In genomic region chr17:6853764-6854442, GRCh38 we compare ENCODE assay signal across 8 cellular contexts. TPM values are rescaled to one million over a fixed set of nuclear protein-coding genes. Genes with fewer than 3 reads are reported as not detected.
A peak's percentile ranks its signal among the peaks of the same experiment; 100 is the strongest.
DNase-seq lines count a peak whose midpoint lies in the region; ATAC-seq, FAIRE-seq and TF ChIP-seq lines count a peak whose summit lies in the region.

No MANE protein-coding gene starts in this region.

- 20% methylated on average over 2 of the region's 19 CpGs; no CpG with 5 or more reads in 1 of the 2 experiments for WGBS in IMR-90 (ENCODE audit: extremely low coverage in 2 of 2, insufficient read length in 1 of 2), 2 experiments
- WGBS in GM12878 (ENCODE audit: insufficient coverage, insufficient replicate concordance, low lambda C conversion rate, missing lambda C conversion rate) = 49% methylated on average over 19 of the region's 19 CpGs

- H3K9ac ChIP-seq in IMR-90 (ENCODE audit: low read depth, low read length) (no peak overlapping the region), GM12878 (ENCODE audit: control insufficient read depth, insufficient read depth, low read length) (0 out of 2 replicates have a peak overlapping the region, but pooled peaks have one; percentile 19)

- TF ChIP-seq POLR2A in IMR-90 (IDR thresholded peaks at IDR 0.05; ENCODE audit: low read depth, low read length) (no peak), GM12878 (IDR thresholded peaks at IDR 0.05; ENCODE audit: low read depth, low read length) (no peak), GM18505 (IDR thresholded peaks at IDR 0.05; ENCODE audit: borderline replicate concordance, extremely low read depth, insufficient read depth, insufficient read length) (no peak)

- no peak overlapping the region for H3K23ac ChIP-seq in IMR-90 (ENCODE audit: low read depth, low read length)

- ATAC-seq in CD4-positive, CD25-positive, alpha-beta regulatory T cell (ENCODE audit: low read depth in 2 of 2) = no peak
- no peak for ATAC-seq in IMR-90 (ENCODE audit: low read depth)
- peak; percentile 83 for ATAC-seq in GM12878
- ATAC-seq in naive thymus-derived CD4-positive, alpha-beta T cell = no peak
- ATAC-seq in GM18505 (IDR thresholded peaks at IDR 0.05; ENCODE audit: unreplicated experiment) = no peak

- peaks cover 2% of the 10 kb centered on the region for H3K4me1 ChIP-seq in CD4-positive, CD25-positive, alpha-beta regulatory T cell (ENCODE audit: control insufficient read depth, insufficient read depth, low read length, poor library complexity, severe bottlenecking)
- H3K4me1 ChIP-seq in IMR-90 (ENCODE audit: control insufficient read depth, insufficient read depth, low read length) = no peaks in the 10 kb centered on the region
- no peaks in the 10 kb centered on the region for H3K4me1 ChIP-seq in GM12878 (ENCODE audit: control insufficient read depth, insufficient read depth, low read length)
- H3K4me1 ChIP-seq in naive thymus-derived CD4-positive, alpha-beta T cell (ENCODE audit: control insufficient read depth in 2 of 2, insufficient read depth in 2 of 2, low read length in 2 of 2) = no peaks in the 10 kb centered on the region

- H3K27ac Mint-ChIP-seq in CD4-positive, CD25-positive, alpha-beta regulatory T cell = no peak overlapping the region
- H3K27ac Mint-ChIP-seq in naive thymus-derived CD4-positive, alpha-beta T cell = peak overlapping the region in 5 of 9 donors; percentile 3 to 75 (median 41)

- peak overlapping the region; percentile 42 for H2AK9ac ChIP-seq in IMR-90 (replicated peaks; ENCODE audit: low read depth, low read length, poor library complexity)

- TF ChIP-seq EP300 in GM12878 (IDR thresholded peaks at IDR 0.05; ENCODE audit: borderline replicate concordance in 1 of 2, control insufficient read depth in 1 of 2, low read depth in 2 of 2, low read length in 2 of 2) = no peak

- intact Hi-C loops in IMR-90 (cut with micrococcal nuclease) (no loop called here), GM12878 (cut with micrococcal nuclease; ENCODE audit: unreplicated experiment) (no loop called here)
- intact Hi-C loops in naive thymus-derived CD4-positive, alpha-beta T cell (cut with micrococcal nuclease) = no loop called here

- BruUV-seq in IMR-90 (replicated peaks; lab: Mats Ljungman, UMichigan) = no TSS peak
- BruUV-seq in GM12878 (replicated peaks; lab: Mats Ljungman, UMichigan) = no TSS peak

- peaks cover 2% of the 10 kb centered on the region; the same call in 1 of the 2 replicates for H3K79me2 ChIP-seq in GM12878 (ENCODE audit: control insufficient read depth, insufficient read depth, low read length)

- no peaks in the 10 kb centered on the region for H3K36me3 ChIP-seq in CD4-positive, CD25-positive, alpha-beta regulatory T cell (ENCODE audit: control insufficient read depth, insufficient read depth, low read length)
- H3K36me3 ChIP-seq in IMR-90 (ENCODE audit: control insufficient read depth, insufficient read depth, low read length) (no peaks in the 10 kb centered on the region), GM12878 (ENCODE audit: control insufficient read depth in 2 of 2, insufficient read depth in 2 of 2, low read length in 1 of 2) (no peaks in the 10 kb centered on the region)
- no peaks in the 10 kb centered on the region for H3K36me3 ChIP-seq in naive thymus-derived CD4-positive, alpha-beta T cell (ENCODE audit: control insufficient read depth in 2 of 3, insufficient read depth in 3 of 3, low read length in 3 of 3)

- no peak overlapping the region for H2BK120ac ChIP-seq in IMR-90 (ENCODE audit: low read depth, low read length)

- H4K20me1 ChIP-seq in IMR-90 (ENCODE audit: insufficient read depth, low read length) (no peaks in the 10 kb centered on the region), GM12878 (ENCODE audit: control insufficient read depth, insufficient read depth) (no peaks in the 10 kb centered on the region)

- H3K27me3 ChIP-seq in CD4-positive, CD25-positive, alpha-beta regulatory T cell (ENCODE audit: control insufficient read depth, insufficient read depth, low read length) = no peaks in the 10 kb centered on the region
- H3K27me3 ChIP-seq in IMR-90 (ENCODE audit: control insufficient read depth, insufficient read depth, low read length) = no peaks in the 10 kb centered on the region; the same call in none of the 2 replicates
- no peaks in the 10 kb centered on the region for H3K27me3 ChIP-seq in GM12878 (replicated peaks in 1 of 2; ENCODE audit: control insufficient read depth in 2 of 2, insufficient read depth in 2 of 2, low read length in 1 of 2)
- no peaks in the 10 kb centered on the region for H3K27me3 ChIP-seq in naive thymus-derived CD4-positive, alpha-beta T cell (ENCODE audit: control insufficient read depth in 2 of 2, insufficient read depth in 2 of 2, low read length in 2 of 2)

- no peak overlapping the region for H2AK5ac ChIP-seq in IMR-90 (ENCODE audit: low read depth, low read length)

- no peak overlapping the region for H4K91ac ChIP-seq in IMR-90 (ENCODE audit: insufficient read depth, low read depth, low read length)

- no peak for TF ChIP-seq RAD21 in IMR-90 (IDR thresholded peaks at IDR 0.05; ENCODE audit: low read length)
- no peak for TF ChIP-seq RAD21 in GM12878 (IDR thresholded peaks at IDR 0.05; ENCODE audit: insufficient read depth, low read depth, low read length)

- RAD21 ChIA-PET in GM12878 (lab: Charles Lee; ENCODE audit: unreplicated experiment) = interaction anchor here (1.2 to 2.0 kb wide), 3 partner anchors 10 to 150 kb away, joined by 4 to 13 read pairs (median 5); no protein-coding TSS in a partner anchor

- peak in 1 of 3 donors; percentile 19 for DNase-seq in CD4-positive, CD25-positive, alpha-beta regulatory T cell
- DNase-seq in IMR-90 = no peak
- DNase-seq in GM12878 (ENCODE audit: low read depth, low spot score) = no peak
- peak in 3 of 9 donors; percentile 1 to 30 (median 4) for DNase-seq in naive thymus-derived CD4-positive, alpha-beta T cell
- no peak for DNase-seq in NCI-H2171 (lab: John Stamatoyannopoulos, UW)
- DNase-seq in NCI-H510A (lab: John Stamatoyannopoulos, UW) = no peak
- DNase-seq in medulla oblongata (ENCODE audit: extremely low spot score) = no peak

- H4K5ac ChIP-seq in IMR-90 (ENCODE audit: low read depth, low read length) = no peak overlapping the region

- H2BK5ac ChIP-seq in IMR-90 (ENCODE audit: low read depth, low read length, poor library complexity, severe bottlenecking) = no peak overlapping the region

- in situ Hi-C loops in IMR-90 (cut with MboI; ENCODE audit: low sequenced_read_pairs) (no loop called here), GM12878 (cut with MboI) (no loop called here)

- H3K18ac ChIP-seq in IMR-90 (ENCODE audit: low read depth, low read length) = no peak overlapping the region

- peak overlapping the region in 3 of 4 donors; percentile 38 to 61 (median 40) for H3K4me3 Mint-ChIP-seq in CD4-positive, CD25-positive, alpha-beta regulatory T cell
- peak overlapping the region in 9 of 10 donors; percentile 49 to 78 (median 63) for H3K4me3 Mint-ChIP-seq in naive thymus-derived CD4-positive, alpha-beta T cell

- H2BK20ac ChIP-seq in IMR-90 (ENCODE audit: low read depth, low read length) = no peak overlapping the region

- peaks cover 0 to 1% (median 0%) of the 10 kb centered on the region in 7 donors for H3K9me3 Mint-ChIP-seq in CD4-positive, CD25-positive, alpha-beta regulatory T cell
- H3K9me3 Mint-ChIP-seq in naive thymus-derived CD4-positive, alpha-beta T cell = no peaks in the 10 kb centered on the region

- TF ChIP-seq CTCF in IMR-90 (conservative IDR thresholded peaks at IDR 0.05; ENCODE audit: low read depth, low read length) = no peak
- peak; percentile 14 to 36 (median 14); a peak in 2 of 6 replicates for TF ChIP-seq CTCF in GM12878 (IDR thresholded peaks at IDR 0.05 in 2 of 3, conservative IDR thresholded peaks at IDR 0.05 in 1 of 3; ENCODE audit: control insufficient read depth in 2 of 3, extremely low read depth in 1 of 3, insufficient read depth in 1 of 3, low read depth in 3 of 3, low read length in 3 of 3)

- SMC1A ChIA-PET in GM12878 (lab: Charles Lee; ENCODE audit: uncharacterized antibody, unreplicated experiment) = interaction anchor here (0.8 to 4.1 kb wide), 5 partner anchors 11 to 150 kb away, joined by 3 to 23 read pairs (median 3); no protein-coding TSS in a partner anchor

- H3K79me1 ChIP-seq in IMR-90 (ENCODE audit: low read depth in 1 of 2, low read length in 2 of 2) = no peaks in the 10 kb centered on the region

- no peaks in the 10 kb centered on the region for H3K9me3 ChIP-seq in CD4-positive, CD25-positive, alpha-beta regulatory T cell (ENCODE audit: control insufficient read depth in 2 of 2, low read length in 2 of 2)
- no peaks in the 10 kb centered on the region for H3K9me3 ChIP-seq in IMR-90 (ENCODE audit: control insufficient read depth, insufficient read depth, low read length)
- H3K9me3 ChIP-seq in GM12878 (replicated peaks; ENCODE audit: control insufficient read depth, insufficient read depth, low read length) = no peaks in the 10 kb centered on the region
- H3K9me3 ChIP-seq in naive thymus-derived CD4-positive, alpha-beta T cell (ENCODE audit: control insufficient read depth in 2 of 3, low read length in 3 of 3) = no peaks in the 10 kb centered on the region

- H3K9me1 ChIP-seq in IMR-90 (ENCODE audit: insufficient read depth, low read length) = no peaks in the 10 kb centered on the region

- H3K27ac ChIP-seq in CD4-positive, CD25-positive, alpha-beta regulatory T cell (ENCODE audit: insufficient read depth, low read length, poor library complexity, severe bottlenecking) = no peak overlapping the region
- H3K27ac ChIP-seq in IMR-90 (ENCODE audit: insufficient read depth, low read length) (no peak overlapping the region), GM12878 (ENCODE audit: control insufficient read depth, insufficient read depth) (0 out of 2 replicates have a peak overlapping the region, but pooled peaks have one; percentile 19)
- H3K27ac ChIP-seq in naive thymus-derived CD4-positive, alpha-beta T cell (ENCODE audit: low read depth, low read length) = no peak overlapping the region

- H4K8ac ChIP-seq in IMR-90 (ENCODE audit: low read depth in 2 of 2, low read length in 2 of 2) = no peak overlapping the region

- no peak overlapping the region for H3K56ac ChIP-seq in IMR-90 (ENCODE audit: extremely low read depth, insufficient read depth, low read length)

- CTCF ChIA-PET in IMR-90 (lab: Yijun Ruan, JAX) (interaction anchor here (1.6 kb wide), 1 partner anchor 10 kb away, joined by 5 read pairs; no protein-coding TSS in a partner anchor), GM12878 (lab: Yijun Ruan, JAX) (interaction anchor here (0.6 to 4.1 kb wide), 14 partner anchors 8 to 1356 kb away, joined by 3 to 35 read pairs (median 4); no protein-coding TSS in a partner anchor)
- CTCF ChIA-PET in naive thymus-derived CD4-positive, alpha-beta T cell (lab: Charles Lee) = no interaction called here

- H3K4ac ChIP-seq in IMR-90 (ENCODE audit: low read depth, low read length) = no peak overlapping the region

- H3K36me3 Mint-ChIP-seq in CD4-positive, CD25-positive, alpha-beta regulatory T cell = no peaks in the 10 kb centered on the region
- peaks cover 0 to 3% (median 0%) of the 10 kb centered on the region in 5 donors for H3K36me3 Mint-ChIP-seq in naive thymus-derived CD4-positive, alpha-beta T cell

- H3K27me3 Mint-ChIP-seq in CD4-positive, CD25-positive, alpha-beta regulatory T cell = peaks cover 19% of the 10 kb centered on the region
- peaks cover 0 to 20% (median 11%) of the 10 kb centered on the region in 5 donors for H3K27me3 Mint-ChIP-seq in naive thymus-derived CD4-positive, alpha-beta T cell

- FAIRE-seq in GM12878 (lab: Jason Lieb, UNC) = no peak

- POLR2A ChIA-PET in IMR-90 (lab: Charles Lee; ENCODE audit: unreplicated experiment) = no interaction called here
- POLR2A ChIA-PET in GM12878 (lab: Charles Lee) = interaction anchor here (0.9 kb wide), 1 partner anchor 162 kb away, joined by 3 read pairs; no protein-coding TSS in a partner anchor
- POLR2A ChIA-PET in naive thymus-derived CD4-positive, alpha-beta T cell (lab: Charles Lee) = interaction anchor here (0.6 kb wide), 1 partner anchor 838 kb away, joined by 4 read pairs; no protein-coding TSS in a partner anchor

- H3K4me3 ChIP-seq in CD4-positive, CD25-positive, alpha-beta regulatory T cell (ENCODE audit: low read depth, low read length) = peak overlapping the region; percentile 10
- H3K4me3 ChIP-seq in IMR-90 (ENCODE audit: insufficient read depth, low read depth, low read length) (no peak overlapping the region), GM12878 (peak overlapping the region; percentile 48; the same call in 1 of the 2 replicates)
- peak overlapping the region; percentile 34 for H3K4me3 ChIP-seq in naive thymus-derived CD4-positive, alpha-beta T cell (ENCODE audit: low read length)

- H2AFZ ChIP-seq in IMR-90 (replicated peaks; ENCODE audit: low read length, poor library complexity) (peak overlapping the region; percentile 58), GM12878 (ENCODE audit: control insufficient read depth, low read depth, low read length) (peak overlapping the region; percentile 26; the same call in 1 of the 2 replicates)

- no peak overlapping the region for H3K4me2 ChIP-seq in IMR-90 (ENCODE audit: low read depth, low read length)
- no peak overlapping the region for H3K4me2 ChIP-seq in GM12878 (ENCODE audit: control insufficient read depth, insufficient read depth)

- dilution Hi-C loops in IMR-90 (cut with HindIII; ENCODE audit: low sequenced_read_pairs, unreplicated experiment) = no loop called here

- H3K4me1 Mint-ChIP-seq in CD4-positive, CD25-positive, alpha-beta regulatory T cell = peaks cover 0 to 4% (median 2%) of the 10 kb centered on the region in 4 donors
- peaks cover 2 to 17% (median 6%) of the 10 kb centered on the region in 7 donors for H3K4me1 Mint-ChIP-seq in naive thymus-derived CD4-positive, alpha-beta T cell

- H2BK15ac ChIP-seq in IMR-90 (ENCODE audit: low read depth, low read length) = no peak overlapping the region

- H3K14ac ChIP-seq in IMR-90 (replicated peaks; ENCODE audit: low read depth, low read length) = no peak overlapping the region

RNA-seq across cellular contexts. Expression of gene TEKT1, which starts 22.4 kb away (rescaled TPM):
- not detected for total RNA-seq in CD4-positive, CD25-positive, alpha-beta regulatory T cell
- polyA plus RNA-seq in CD4-positive, CD25-positive, alpha-beta regulatory T cell = not detected
- total RNA-seq in IMR-90 (2012; rRNA removed) (not detected in 2 replicates), GM12878 (2014; rRNA removed) (not detected in 2 replicates), GM12878 (2014; rRNA removed; fragmentation: Illumina TruSeq; extraction: Trizol) (not detected in 2 replicates), GM12878 (2021) (not detected in 2 replicates)
- polyA plus RNA-seq in IMR-90 (2012; rRNA removed) (not detected in 2 replicates), GM12878 (2011; rRNA removed) (not detected in 2 replicates), GM12878 (2014; fragmentation: Illumina TruSeq; extraction: Trizol) (not detected in 2 replicates), GM12878 (2014; fragmentation: Nextera tagmentation; extraction: Ambion mirVana) (not detected), GM12878 (2014; rRNA removed) (not detected in 2 replicates), GM12878 (2016; fragmentation: Nextera tagmentation; extraction: Ambion mirVana) (not detected)
- not detected in 2 replicates for polyA plus RNA-seq in IMR-90 (2012; cell fraction: cytosol; rRNA removed)
- polyA plus RNA-seq in IMR-90 (2012; cell fraction: nucleus; rRNA removed; ENCODE audit: low replicate concordance) = not detected in 2 replicates
- not detected in 2 replicates for total RNA-seq in GM12878 (2013; cell fraction: nucleolus; rRNA removed)
- polyA plus RNA-seq in GM12878 (2011; ENCODE audit: low read depth) = not detected
- not detected in 2 replicates for polyA plus RNA-seq in GM12878 (2011; cell fraction: cytosol; rRNA removed)
- not detected in 2 replicates for polyA plus RNA-seq in GM12878 (2011; cell fraction: nucleus; rRNA removed)
- not detected in 2 replicates for polyA plus RNA-seq in GM12878 (2012)
- polyA minus RNA-seq in GM12878 (2011; rRNA and poly(A)+ RNA removed) = 0.15 TPM in 1 of 2 replicates, not detected in the other
- polyA minus RNA-seq in GM12878 (2011; cell fraction: cytosol; rRNA and poly(A)+ RNA removed) = not detected in 2 replicates
- polyA minus RNA-seq in GM12878 (2011; cell fraction: nucleus; rRNA and poly(A)+ RNA removed) = not detected in 2 replicates
- not detected for total RNA-seq in naive thymus-derived CD4-positive, alpha-beta T cell
- not detected for polyA plus RNA-seq in naive thymus-derived CD4-positive, alpha-beta T cell

Comparison
In these comparisons a context has a peak if more than half of its experiments do, and no peak if none do; other contexts are left out.
1. H3K27ac Mint-ChIP-seq: peak in naive thymus-derived CD4-positive, alpha-beta T cell (5 of 9); none in CD4-positive, CD25-positive, alpha-beta regulatory T cell (0 of 3).